20 cellular contexts compared by ENCODE assay signal in the genomic region with DNA sequence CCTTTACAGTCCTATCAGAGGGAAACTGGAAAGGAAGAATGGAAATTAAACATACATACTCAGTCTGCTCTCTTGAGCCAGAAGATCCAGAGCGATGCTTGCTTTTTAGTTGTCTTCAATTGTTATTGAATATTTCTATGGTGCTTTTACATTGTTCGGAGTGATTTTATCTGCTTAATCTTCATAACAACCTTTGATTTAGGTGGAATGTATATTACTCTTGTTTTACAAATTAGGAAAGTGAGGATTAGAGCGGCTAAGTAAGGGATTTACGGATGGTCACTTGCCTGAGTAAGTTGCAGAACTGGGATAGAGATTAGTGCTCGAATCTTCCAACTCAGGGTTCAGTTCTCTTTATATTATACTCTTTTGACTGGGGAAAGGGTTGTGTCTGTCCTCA.
"Had no signal": no experiment of that assay in that cellular context is flagged by ENCODE, and none has a peak within 500 bp of the region (broad histone marks: within the 10 kb centered on the region; RNA-seq: fewer than 3 reads in every experiment).

No MANE protein-coding gene starts in this region.

- H3K4me1 ChIP-seq: testis had no signal

- ATAC-seq: heart left ventricle; naive thymus-derived CD4-positive, alpha-beta T cell; stimulated activated naive B cell treated with anti-CD40 and anti-IgM and Interleukin-4, amounts not matched to agents 10 μg/mL and 1 μg/mL and 100 μg/mL, for 72 hours; stimulated activated naive CD8-positive, alpha-beta T cell treated with anti-CD3 and anti-CD28 coated beads, Interleukin-15, amount 100 ng/mL, for 72 hours had no signal

- FAIRE-seq: endometrium, frontal cortex, islet of Langerhans had no signal

- H3K27ac ChIP-seq: neutrophil, right atrium auricular region, skin epidermis, testis, tibial nerve had no signal

- H3K4me1 Mint-ChIP-seq: stimulated activated naive CD8-positive, alpha-beta T cell treated with anti-CD3 and anti-CD28 coated beads, Interleukin-15, amount 100 ng/mL, for 72 hours had no signal

- H3K4me3 ChIP-seq: heart left ventricle, right atrium auricular region, sigmoid colon, skin epidermis, testis, tibial nerve had no signal

- H3K27me3 Mint-ChIP-seq: memory B cell; naive thymus-derived CD4-positive, alpha-beta T cell; stimulated activated naive B cell treated with anti-CD40 and anti-IgM and Interleukin-4, amounts not matched to agents 10 μg/mL and 1 μg/mL and 100 μg/mL, for 72 hours; stimulated activated naive CD8-positive, alpha-beta T cell treated with anti-CD3 and anti-CD28 coated beads, Interleukin-15, amount 100 ng/mL, for 72 hours had no signal

- H3K4me3 Mint-ChIP-seq: memory B cell; naive thymus-derived CD4-positive, alpha-beta T cell; nephron progenitor cell; stimulated activated naive B cell treated with anti-CD40 and anti-IgM and Interleukin-4, amounts not matched to agents 10 μg/mL and 1 μg/mL and 100 μg/mL, for 72 hours; stimulated activated naive CD8-positive, alpha-beta T cell treated with anti-CD3 and anti-CD28 coated beads, Interleukin-15, amount 100 ng/mL, for 72 hours had no signal

- H3K36me3 ChIP-seq: heart left ventricle, neutrophil, right atrium auricular region, sigmoid colon had no signal

- DNase-seq: effector memory CD4-positive, alpha-beta T cell; heart left ventricle; hypothalamus; naive thymus-derived CD4-positive, alpha-beta T cell; nephron progenitor cell; posterior cingulate gyrus; sigmoid colon; stimulated activated CD4-positive, alpha-beta T cell treated with anti-CD3 and anti-CD28 coated beads, Interleukin-2, amount 100 ng/mL, for 24 hours; stimulated activated CD4-positive, alpha-beta T cell treated with anti-CD3 and anti-CD28 coated beads, Interleukin-4, amount 100 ng/mL, for 4 hours; stimulated activated naive B cell treated with anti-CD40 and anti-IgM and Interleukin-4, amounts not matched to agents 10 μg/mL and 1 μg/mL and 100 μg/mL, for 72 hours; stimulated activated naive CD8-positive, alpha-beta T cell treated with anti-CD3 and anti-CD28 coated beads, Interleukin-15, amount 100 ng/mL, for 72 hours; testis had no signal

- H3K27me3 ChIP-seq: heart left ventricle, neutrophil, right atrium auricular region, sigmoid colon, testis, tibial nerve had no signal

- H3K27ac Mint-ChIP-seq: memory B cell; naive thymus-derived CD4-positive, alpha-beta T cell; nephron progenitor cell; stimulated activated naive B cell treated with anti-CD40 and anti-IgM and Interleukin-4, amounts not matched to agents 10 μg/mL and 1 μg/mL and 100 μg/mL, for 72 hours; stimulated activated naive CD8-positive, alpha-beta T cell treated with anti-CD3 and anti-CD28 coated beads, Interleukin-15, amount 100 ng/mL, for 72 hours had no signal

- H3K9me3 ChIP-seq: heart left ventricle, neutrophil, right atrium auricular region, sigmoid colon, testis, tibial nerve had no signal

- H3K9me3 Mint-ChIP-seq: memory B cell; nephron progenitor cell; stimulated activated naive CD8-positive, alpha-beta T cell treated with anti-CD3 and anti-CD28 coated beads, Interleukin-15, amount 100 ng/mL, for 72 hours had no signal
